15 cellular contexts compared by ENCODE assay signal in the genomic region with DNA sequence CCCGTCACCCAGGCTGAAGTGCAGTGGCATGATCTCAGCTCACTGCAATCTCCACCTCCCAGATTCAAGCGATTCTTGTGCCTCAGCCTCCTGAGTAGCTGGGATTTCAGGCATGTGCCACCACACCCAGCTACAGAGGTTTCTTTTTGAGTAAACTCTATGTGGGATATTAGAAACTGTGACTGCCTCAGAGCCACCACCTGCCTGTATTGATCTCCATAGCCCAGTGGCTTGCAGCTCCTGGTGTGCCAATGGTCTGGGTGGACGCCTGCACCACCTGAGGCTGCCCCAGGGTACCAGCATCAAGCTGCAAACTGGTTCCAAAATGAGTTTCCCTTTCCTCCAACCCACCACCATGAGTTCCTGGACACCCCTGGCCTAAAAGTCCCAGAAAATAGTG.
A peak's percentile ranks its signal among the peaks of the same experiment; 100 is the strongest.
DNase-seq lines count a peak whose midpoint lies in the region; ATAC-seq and TF ChIP-seq lines count a peak whose summit lies in the region.
"Had no signal": no experiment of that assay in that cellular context is flagged by ENCODE, and none has a peak within 500 bp of the region (broad histone marks: within the 10 kb centered on the region; RNA-seq: fewer than 3 reads in every experiment).

No MANE protein-coding gene starts in this region.

- TF ChIP-seq RAD21 in IMR-90 (IDR thresholded peaks at IDR 0.05; ENCODE audit: low read length) = no peak

- H3K36me3 ChIP-seq in IMR-90 (ENCODE audit: control insufficient read depth, insufficient read depth, low read length) = no peaks in the 10 kb centered on the region
- H3K36me3 ChIP-seq in trophoblast cell (ENCODE audit: control insufficient read depth in 1 of 2, insufficient read depth in 2 of 2, low read length in 2 of 2) = no peaks in the 10 kb centered on the region
- H3K36me3 ChIP-seq: HAP-1 had no signal

- H3K4me3 Mint-ChIP-seq in activated T-cell treated with anti-CD3 and anti-CD28 coated beads, Interleukin-2, amount 50 U/mL, for 4 hours = no peak overlapping the region
- H3K4me3 Mint-ChIP-seq: B cell; CD4-positive, CD25-positive, alpha-beta regulatory T cell; CD8-positive, alpha-beta memory T cell; IgD-negative memory B cell had no signal

- H4K8ac ChIP-seq in IMR-90 (ENCODE audit: low read depth in 2 of 2, low read length in 2 of 2) (peak overlapping the region; percentile 44 to 82; a peak in 3 of 4 replicates), trophoblast cell (ENCODE audit: low read depth, low read length) (no peak overlapping the region)

- no peak overlapping the region for H3K4me2 ChIP-seq in IMR-90 (ENCODE audit: low read depth, low read length)
- H3K4me2 ChIP-seq in trophoblast cell (ENCODE audit: low read length) = no peak overlapping the region

- H3K23ac ChIP-seq in IMR-90 (ENCODE audit: low read depth, low read length) (peak overlapping the region; percentile 51), trophoblast cell (ENCODE audit: low read length) (no peak overlapping the region)

- H3K27me3 Mint-ChIP-seq in activated T-cell treated with anti-CD3 and anti-CD28 coated beads, Interleukin-2, amount 50 U/mL, for 4 hours (ENCODE audit: low read depth) = peaks cover 2% of the 10 kb centered on the region

- intact Hi-C loops in IMR-90 (cut with micrococcal nuclease) = no loop called here
- intact Hi-C loops in dorsolateral prefrontal cortex (cut with DNase I) = no loop called here

- no peaks in the 10 kb centered on the region for H4K20me1 ChIP-seq in IMR-90 (ENCODE audit: insufficient read depth, low read length)

- H3K9me1 ChIP-seq in IMR-90 (ENCODE audit: insufficient read depth, low read length) = peaks cover 24% of the 10 kb centered on the region

- CTCF ChIA-PET in IMR-90 (lab: Yijun Ruan, JAX) = no interaction called here

- peak overlapping the region; percentile 93 for H2AK5ac ChIP-seq in IMR-90 (ENCODE audit: low read depth, low read length)
- no peak overlapping the region for H2AK5ac ChIP-seq in trophoblast cell (ENCODE audit: low read length)

- H3K9ac ChIP-seq in IMR-90 (ENCODE audit: low read depth, low read length) (no peak overlapping the region), trophoblast cell (ENCODE audit: low read length) (no peak overlapping the region)
- H3K9ac ChIP-seq: GM23248 had no signal

- no peak overlapping the region for H3K4me3 ChIP-seq in IMR-90 (ENCODE audit: insufficient read depth, low read depth, low read length)
- H3K4me3 ChIP-seq in trophoblast cell (ENCODE audit: low read depth, low read length) = no peak overlapping the region
- no peak overlapping the region for H3K4me3 ChIP-seq in dorsolateral prefrontal cortex
- H3K4me3 ChIP-seq: GM23248, HAP-1 had no signal

- TF ChIP-seq CTCF in IMR-90 (conservative IDR thresholded peaks at IDR 0.05; ENCODE audit: low read depth, low read length) = no peak
- no peak for TF ChIP-seq CTCF in dorsolateral prefrontal cortex (IDR thresholded peaks at IDR 0.05 in 54 of 56, conservative IDR thresholded peaks at IDR 0.05 in 2 of 56; ENCODE audit: low read depth in 1 of 56, partially characterized antibody in 56 of 56)

- WGBS in IMR-90 (ENCODE audit: extremely low coverage in 2 of 2, insufficient read length in 1 of 2), 2 experiments = 0% methylated on average over 1 of the region's 3 CpGs; no CpG with 5 or more reads in 1 of the 2 experiments
- WGBS in trophoblast cell (ENCODE audit: extremely low coverage, insufficient coverage, insufficient read length) = no CpG with 5 or more reads among the region's 3 CpGs

- H2BK15ac ChIP-seq in IMR-90 (ENCODE audit: low read depth, low read length) = peak overlapping the region; percentile 86; the same call in 2 of the 3 replicates

- H3K4me1 Mint-ChIP-seq in activated T-cell treated with anti-CD3 and anti-CD28 coated beads, Interleukin-2, amount 50 U/mL, for 4 hours (ENCODE audit: low read depth) = no peaks in the 10 kb centered on the region
- H3K4me1 Mint-ChIP-seq: B cell; CD4-positive, CD25-positive, alpha-beta regulatory T cell; CD8-positive, alpha-beta memory T cell had no signal

- peak overlapping the region; percentile 66; the same call in 1 of the 2 replicates for H3K14ac ChIP-seq in IMR-90 (replicated peaks; ENCODE audit: low read depth, low read length)
- H3K14ac ChIP-seq in trophoblast cell (ENCODE audit: low read length) = no peak overlapping the region

- ATAC-seq in IMR-90 (ENCODE audit: low read depth) (no peak), HG03457 (IDR thresholded peaks at IDR 0.05; ENCODE audit: unreplicated experiment) (no peak)
- no peak for ATAC-seq in activated T-cell treated with anti-CD3 and anti-CD28 coated beads, Interleukin-2, amount 50 U/mL, for 4 hours

- peak overlapping the region; percentile 75 for H4K5ac ChIP-seq in IMR-90 (ENCODE audit: low read depth, low read length)

- H2AFZ ChIP-seq in IMR-90 (replicated peaks; ENCODE audit: low read length, poor library complexity) (no peak overlapping the region), trophoblast cell (ENCODE audit: insufficient read depth, low read length, poor library complexity) (no peak overlapping the region)
- H2AFZ ChIP-seq: GM23248 had no signal

- no peak overlapping the region for H2BK12ac ChIP-seq in trophoblast cell (ENCODE audit: low read length)

- H3K4me1 ChIP-seq in IMR-90 (ENCODE audit: control insufficient read depth, insufficient read depth, low read length) (peaks cover 34% of the 10 kb centered on the region), trophoblast cell (ENCODE audit: control insufficient read depth in 1 of 2, insufficient read depth in 2 of 2, low read length in 2 of 2) (peaks cover 3 to 5% of the 10 kb centered on the region in 2 experiments)

- no TSS peak for BruUV-seq in IMR-90 (replicated peaks; lab: Mats Ljungman, UMichigan)

- H3K79me1 ChIP-seq in IMR-90 (ENCODE audit: low read depth in 1 of 2, low read length in 2 of 2) (peaks cover 0 to 11% of the 10 kb centered on the region in 2 experiments; a peak in 2 of 4 replicates), trophoblast cell (ENCODE audit: low read length) (peaks cover 5% of the 10 kb centered on the region)

- TF ChIP-seq POLR2A in IMR-90 (IDR thresholded peaks at IDR 0.05; ENCODE audit: low read depth, low read length) = no peak

- H3K18ac ChIP-seq in IMR-90 (ENCODE audit: low read depth, low read length) = peak overlapping the region; percentile 70
- H3K18ac ChIP-seq in trophoblast cell (ENCODE audit: low read length) = no peak overlapping the region

- no peak overlapping the region for H4K12ac ChIP-seq in trophoblast cell (ENCODE audit: low read depth, low read length)

- dilution Hi-C loops in IMR-90 (cut with HindIII; ENCODE audit: low sequenced_read_pairs, unreplicated experiment) = no loop called here

- peak overlapping the region; percentile 82 for H2BK120ac ChIP-seq in IMR-90 (ENCODE audit: low read depth, low read length)
- H2BK120ac ChIP-seq in trophoblast cell (ENCODE audit: insufficient read depth, low read length, poor library complexity) = no peak overlapping the region

- no peak overlapping the region for H3K27ac ChIP-seq in IMR-90 (ENCODE audit: insufficient read depth, low read length)
- H3K27ac ChIP-seq in epithelial cell of prostate = peak overlapping the region; percentile 12
- H3K27ac ChIP-seq in trophoblast cell (ENCODE audit: low read depth, low read length) = no peak overlapping the region
- H3K27ac ChIP-seq in dorsolateral prefrontal cortex = no peak overlapping the region
- H3K27ac ChIP-seq: GM23248 had no signal

- H4K91ac ChIP-seq in IMR-90 (ENCODE audit: insufficient read depth, low read depth, low read length) = peak overlapping the region; percentile 86
- no peak overlapping the region for H4K91ac ChIP-seq in trophoblast cell (ENCODE audit: low read depth, low read length)

- H3K9me3 ChIP-seq in IMR-90 (ENCODE audit: control insufficient read depth, insufficient read depth, low read length) (no peaks in the 10 kb centered on the region), trophoblast cell (ENCODE audit: insufficient read depth, low read depth, low read length) (no peaks in the 10 kb centered on the region)
- H3K9me3 ChIP-seq: HAP-1 had no signal

- H2AK9ac ChIP-seq in IMR-90 (replicated peaks; ENCODE audit: low read depth, low read length, poor library complexity) = peak overlapping the region; percentile 17

- H3K4ac ChIP-seq in IMR-90 (ENCODE audit: low read depth, low read length) = peak overlapping the region; percentile 87
- no peak overlapping the region for H3K4ac ChIP-seq in trophoblast cell (ENCODE audit: low read depth, low read length)

- peaks cover 2% of the 10 kb centered on the region for H3K79me2 ChIP-seq in trophoblast cell (ENCODE audit: control insufficient read depth, insufficient read depth, low read length, poor library complexity)

- H3K36me3 Mint-ChIP-seq in activated T-cell treated with anti-CD3 and anti-CD28 coated beads, Interleukin-2, amount 50 U/mL, for 4 hours (ENCODE audit: insufficient read depth) = no peaks in the 10 kb centered on the region
- H3K36me3 Mint-ChIP-seq: CD4-positive, CD25-positive, alpha-beta regulatory T cell; CD8-positive, alpha-beta memory T cell; IgD-negative memory B cell had no signal

- H3K27me3 ChIP-seq in IMR-90 (ENCODE audit: control insufficient read depth, insufficient read depth, low read length) = no peaks in the 10 kb centered on the region
- H3K27me3 ChIP-seq in trophoblast cell (ENCODE audit: insufficient read depth, low read length) = no peaks in the 10 kb centered on the region
- peaks cover 0 to 5% (median 0%) of the 10 kb centered on the region in 45 donors for H3K27me3 ChIP-seq in dorsolateral prefrontal cortex

- in situ Hi-C loops in IMR-90 (cut with MboI; ENCODE audit: low sequenced_read_pairs) = no loop called here

- DNase-seq in IMR-90 (no peak), epithelial cell of prostate (ENCODE audit: low read depth, low spot score) (no peak), trophoblast cell (peak; percentile 61 to 81), dorsolateral prefrontal cortex (no peak)
- DNase-seq in activated T-cell treated with anti-CD3 and anti-CD28 coated beads, Interleukin-2, amount 50 U/mL, for 4 hours = no peak
- DNase-seq in stimulated activated naive CD4-positive, alpha-beta T cell treated with Interleukin-2 at 50 U/mL for 16 hours (lab: John Stamatoyannopoulos, UW) = no peak
- DNase-seq: C1 segment of cervical spinal cord; CD4-positive, CD25-positive, alpha-beta regulatory T cell; CD8-positive, alpha-beta memory T cell; COR-L47; GM23248 had no signal

- POLR2A ChIA-PET in IMR-90 (lab: Charles Lee; ENCODE audit: unreplicated experiment) = interaction anchor here (1.7 kb wide), 2 partner anchors 9 to 189 kb away, joined by 11 to 13 read pairs; partner anchors contain the start of gene F3

- H3K9me3 Mint-ChIP-seq in activated T-cell treated with anti-CD3 and anti-CD28 coated beads, Interleukin-2, amount 50 U/mL, for 4 hours = no peaks in the 10 kb centered on the region

- 0 out of 2 replicates have a peak overlapping the region, but pooled peaks have one; percentile 10 for H3K56ac ChIP-seq in IMR-90 (ENCODE audit: extremely low read depth, insufficient read depth, low read length)

- H2BK5ac ChIP-seq in IMR-90 (ENCODE audit: low read depth, low read length, poor library complexity, severe bottlenecking) (peak overlapping the region; percentile 41), trophoblast cell (ENCODE audit: low read depth, low read length, poor library complexity) (no peak overlapping the region)

- H2BK20ac ChIP-seq in IMR-90 (ENCODE audit: low read depth, low read length) = peak overlapping the region; percentile 73

TF ChIP-seq in IMR-90, 13 proteins besides CTCF, POLR2A, EP300 and RAD21 (continues in another document):
- no peak for TF ChIP-seq RCOR1 (IDR thresholded peaks at IDR 0.05; ENCODE audit: insufficient replicate concordance, low read length)

Comparison
In these comparisons a context has a peak if more than half of its experiments do, and no peak if none do; other contexts are left out.
1. DNase-seq: peak in trophoblast cell (2 of 2); none in IMR-90 (single experiment), epithelial cell of prostate (single experiment), activated T-cell treated with anti-CD3 and anti-CD28 coated beads, Interleukin-2, amount 50 U/mL, for 4 hours (single experiment), stimulated activated naive CD4-positive, alpha-beta T cell treated with Interleukin-2 at 50 U/mL for 16 hours (single experiment) and dorsolateral prefrontal cortex (0 of 10).